In genomic region chr1:161017756-161018630, GRCh38 we compare ENCODE assay signal across 12 cellular contexts. TPM values are rescaled to one million over a fixed set of nuclear protein-coding genes. Genes with fewer than 3 reads are reported as not detected.
DNase-seq lines count a peak whose midpoint lies in the region; ATAC-seq and TF ChIP-seq lines count a peak whose summit lies in the region.
"Had no signal": no experiment of that assay in that cellular context is flagged by ENCODE, and none has a peak within 500 bp of the region (broad histone marks: within the 10 kb centered on the region; RNA-seq: fewer than 3 reads in every experiment).

No MANE protein-coding gene starts in this region.

- no peak overlapping the region for H3K4me2 ChIP-seq in MM.1S (ENCODE audit: low read depth, low read length)

- peak overlapping the region in 1 of 2 donors; percentile 93 for H3K4me3 Mint-ChIP-seq in CD14-positive monocyte
- no peak overlapping the region for H3K4me3 Mint-ChIP-seq in effector memory CD8-positive, alpha-beta T cell

- no peak overlapping the region for H2AFZ ChIP-seq in MM.1S (ENCODE audit: low read length)

- peaks cover 58% of the 10 kb centered on the region for H3K79me2 ChIP-seq in MM.1S (ENCODE audit: low read length)

- H3K27me3 Mint-ChIP-seq in CD14-positive monocyte (ENCODE audit: low read depth in 3 of 3): peaks cover 1 to 12% (median 2%) of the 10 kb centered on the region in 3 donors
- no peaks in the 10 kb centered on the region for H3K27me3 Mint-ChIP-seq in effector memory CD8-positive, alpha-beta T cell

- H3K9ac ChIP-seq in MM.1S (ENCODE audit: low read length) (no peak overlapping the region), mucosa of rectum (ENCODE audit: low read depth in 1 of 2, low read length in 2 of 2) (peak overlapping the region in 1 of 2 donors; percentile 26)

- H3K4me1 ChIP-seq in MM.1S (ENCODE audit: low read length): peaks cover 29% of the 10 kb centered on the region
- peaks cover 33 to 55% of the 10 kb centered on the region in 2 donors for H3K4me1 ChIP-seq in mucosa of rectum (ENCODE audit: control insufficient read depth in 2 of 2, insufficient read depth in 2 of 2, low read length in 2 of 2)

- no peaks in the 10 kb centered on the region for H3K9me3 ChIP-seq in MM.1S (replicated peaks; ENCODE audit: insufficient read depth, low read length)
- no peaks in the 10 kb centered on the region for H3K9me3 ChIP-seq in mucosa of rectum (ENCODE audit: control insufficient read depth in 2 of 2, low read length in 2 of 2)

- H3K36me3 ChIP-seq in MM.1S (replicated peaks; ENCODE audit: insufficient read depth, low read length): no peaks in the 10 kb centered on the region
- H3K36me3 ChIP-seq in mucosa of rectum (ENCODE audit: control insufficient read depth in 2 of 2, insufficient read depth in 2 of 2, low read length in 2 of 2): no peaks in the 10 kb centered on the region

- H3K27ac ChIP-seq in MM.1S (ENCODE audit: low read length): no peak overlapping the region
- peak overlapping the region; percentile 3 to 10 for H3K27ac ChIP-seq in mucosa of rectum (ENCODE audit: low read depth in 2 of 2, low read length in 2 of 2)

- H3K9me3 Mint-ChIP-seq in CD14-positive monocyte: peaks cover 0 to 2% (median 0%) of the 10 kb centered on the region in 7 donors
- no peaks in the 10 kb centered on the region for H3K9me3 Mint-ChIP-seq in effector memory CD8-positive, alpha-beta T cell
- H3K9me3 Mint-ChIP-seq: natural killer cell had no signal

- intact Hi-C loops in CD14-positive monocyte (cut with micrococcal nuclease): no loop called here

- H3F3A ChIP-seq in MM.1S (ENCODE audit: insufficient read depth, low read length): peaks cover 26% of the 10 kb centered on the region

- TF ChIP-seq CTCF in CD14-positive monocyte (IDR thresholded peaks at IDR 0.05): no peak
- no peak for TF ChIP-seq CTCF in MM.1S (IDR thresholded peaks at IDR 0.05; ENCODE audit: low read length)

- H3K4me3 ChIP-seq in MM.1S (ENCODE audit: low read length) (no peak overlapping the region), mucosa of rectum (ENCODE audit: low read length in 2 of 2) (peak overlapping the region; percentile 9 to 57)

- peaks cover 3 to 8% of the 10 kb centered on the region in 2 donors for H3K36me3 Mint-ChIP-seq in CD14-positive monocyte
- H3K36me3 Mint-ChIP-seq in effector memory CD8-positive, alpha-beta T cell (ENCODE audit: insufficient read depth): peaks cover 10% of the 10 kb centered on the region
- H3K36me3 Mint-ChIP-seq: natural killer cell had no signal

- H3K27ac Mint-ChIP-seq in CD14-positive monocyte: peak overlapping the region; percentile 73 to 94 (median 79)
- H3K27ac Mint-ChIP-seq in effector memory CD8-positive, alpha-beta T cell: peak overlapping the region; percentile 23 to 67

- no peak for ATAC-seq in effector memory CD8-positive, alpha-beta T cell (replicated peaks)
- no peak for ATAC-seq in GM18861 (IDR thresholded peaks at IDR 0.05; ENCODE audit: unreplicated experiment)
- ATAC-seq in HG02938 (IDR thresholded peaks at IDR 0.05; ENCODE audit: unreplicated experiment): no peak
- ATAC-seq: natural killer cell had no signal

- no peak for DNase-seq in CD14-positive monocyte (ENCODE audit: low spot score)
- peak; percentile 1 for DNase-seq in MM.1S
- DNase-seq in effector memory CD8-positive, alpha-beta T cell: no peak
- DNase-seq in activated CD4-positive, CD25-positive, alpha-beta regulatory T cell treated with anti-CD3 and anti-CD28 coated beads, Interleukin-2, amount 50 U/mL, for 72 hours: no peak
- no peak for DNase-seq in NCI-H2196 (lab: John Stamatoyannopoulos, UW; ENCODE audit: unreplicated experiment)
- DNase-seq: activated CD4-positive, alpha-beta T cell treated with anti-CD3 and anti-CD28 coated beads for 1 hour; natural killer cell; NCI-H446; stimulated activated naive CD4-positive, alpha-beta T cell had no signal

- peaks cover 67% of the 10 kb centered on the region for H3K4me1 Mint-ChIP-seq in CD14-positive monocyte
- H3K4me1 Mint-ChIP-seq in effector memory CD8-positive, alpha-beta T cell (ENCODE audit: low read depth in 2 of 2): peaks cover 33 to 40% of the 10 kb centered on the region in 2 donors

- H3K9me2 ChIP-seq in MM.1S (replicated peaks; ENCODE audit: insufficient read depth, low read length): no peaks in the 10 kb centered on the region

- no peaks in the 10 kb centered on the region for H3K27me3 ChIP-seq in MM.1S (replicated peaks; ENCODE audit: insufficient read depth, low read length)
- no peaks in the 10 kb centered on the region for H3K27me3 ChIP-seq in mucosa of rectum (ENCODE audit: control insufficient read depth in 2 of 2, insufficient read depth in 2 of 2, low read length in 2 of 2)

- H4K20me1 ChIP-seq in MM.1S (ENCODE audit: insufficient read depth, low read length): no peaks in the 10 kb centered on the region

RNA-seq across cellular contexts. Expression of gene F11R, which starts 3.0 kb away (rescaled TPM):
- 10 to 100 TPM; 35.9 to 58.0 TPM for polyA plus RNA-seq in CD14-positive monocyte

RNA-seq across cellular contexts. Expression of gene TSTD1, which starts 20.8 kb away (rescaled TPM):
- polyA plus RNA-seq in CD14-positive monocyte: 10 to 100 TPM; 11.8 to 20.3 TPM

RNA-seq across cellular contexts. Expression of gene USF1, which starts 27.8 kb away (rescaled TPM):
- 10 to 100 TPM in 1 of 2 donors, 1 to 10 TPM in 1; 6.3 to 25.5 TPM for polyA plus RNA-seq in CD14-positive monocyte

RNA-seq across cellular contexts. Expression of gene ARHGAP30, which starts 51.7 kb away (rescaled TPM):
- polyA plus RNA-seq in CD14-positive monocyte: 100 to 1,000 TPM; 101 to 140 TPM
